In genomic region chr2:96698221-96698861, GRCh38 we compare ENCODE assay signal across 24 cellular contexts. TPM values are rescaled to one million over a fixed set of nuclear protein-coding genes. Genes with fewer than 3 reads are reported as not detected.
"Had no signal": no experiment of that assay in that cellular context is flagged by ENCODE, and none has a peak within 500 bp of the region (broad histone marks: within the 10 kb centered on the region; RNA-seq: fewer than 3 reads in every experiment).

No MANE protein-coding gene starts in this region.

- H3K27me3 Mint-ChIP-seq: activated CD4-positive, alpha-beta T cell treated with anti-CD3 and anti-CD28 coated beads, Interleukin-2, amount 10 ng/mL, durations not matched to agents 24 days and 14 days; activated naive CD8-positive, alpha-beta T cell treated with anti-CD3 and anti-CD28 coated beads for 36 hours; progenitor cell of endocrine pancreas; stimulated activated naive CD8-positive, alpha-beta T cell treated with anti-CD3 and anti-CD28 coated beads, Interleukin-15, Interleukin-2, amounts not matched to agents 100 ng/mL and 50 ng/mL, for 24 hours; T-cell had no signal

- ATAC-seq: activated CD4-positive, CD25-positive, alpha-beta regulatory T cell treated with anti-CD3 and anti-CD28 coated beads, Interleukin-2, amount 50 U/mL, for 24 hours; left lung; T-cell had no signal

- H3K27me3 ChIP-seq: cardiac muscle cell, hepatocyte, left lung, spleen, tibial artery had no signal

- H3K4me3 Mint-ChIP-seq: activated CD4-positive, alpha-beta T cell treated with anti-CD3 and anti-CD28 coated beads, Interleukin-2, amount 10 ng/mL, durations not matched to agents 24 days and 14 days; activated naive CD8-positive, alpha-beta T cell treated with anti-CD3 and anti-CD28 coated beads for 36 hours; immature natural killer cell; mesothelial cell of epicardium; natural killer cell; stimulated activated naive CD8-positive, alpha-beta T cell treated with anti-CD3 and anti-CD28 coated beads, Interleukin-15, Interleukin-2, amounts not matched to agents 100 ng/mL and 50 ng/mL, for 24 hours; T-cell; T-helper 2 cell treated with Interferon-gamma antibody and Interleukin-4, amounts not matched to agents 5 μg/mL and 100 μg/mL, for 36 hours had no signal

- H3K9me3 Mint-ChIP-seq: activated CD4-positive, alpha-beta T cell treated with anti-CD3 and anti-CD28 coated beads, Interleukin-2, amount 10 ng/mL, durations not matched to agents 24 days and 14 days; activated naive CD8-positive, alpha-beta T cell treated with anti-CD3 and anti-CD28 coated beads for 36 hours; immature natural killer cell; mesothelial cell of epicardium; natural killer cell; stimulated activated naive CD8-positive, alpha-beta T cell treated with anti-CD3 and anti-CD28 coated beads, Interleukin-15, Interleukin-2, amounts not matched to agents 100 ng/mL and 50 ng/mL, for 24 hours; T-cell; T-helper 2 cell treated with Interferon-gamma antibody and Interleukin-4, amounts not matched to agents 5 μg/mL and 100 μg/mL, for 36 hours had no signal

- H3K36me3 Mint-ChIP-seq: activated naive CD8-positive, alpha-beta T cell treated with anti-CD3 and anti-CD28 coated beads for 36 hours; natural killer cell had no signal

- DNase-seq: activated CD4-positive, alpha-beta T cell treated with anti-CD3 and anti-CD28 coated beads, Interleukin-2, amount 10 ng/mL, durations not matched to agents 24 days and 14 days; activated naive CD4-positive, alpha-beta T cell treated with Interleukin-2 at 50 U/mL for 16 hours; activated naive CD8-positive, alpha-beta T cell treated with anti-CD3 and anti-CD28 coated beads for 36 hours; activated T-cell treated with anti-CD3 and anti-CD28 coated beads, Interleukin-2, amount 50 U/mL, for 1 hour; cortex of kidney; erythroblast; glutamatergic neuron; immature natural killer cell; kidney glomerular epithelial cell; left lung; natural killer cell; spleen; stimulated activated CD4-positive, alpha-beta T cell treated with anti-CD3 and anti-CD28 coated beads, Interleukin-4, amount 100 ng/mL, for 24 hours; T-cell had no signal

- H3K27ac ChIP-seq: cardiac muscle cell, hepatocyte, left lung, spleen, tibial artery, VCaP had no signal

- H3K4me1 ChIP-seq: left lung, spleen, tibial artery had no signal

- H3K36me3 ChIP-seq: cardiac muscle cell had no signal

- H3K4me1 Mint-ChIP-seq: activated CD4-positive, alpha-beta T cell treated with anti-CD3 and anti-CD28 coated beads, Interleukin-2, amount 10 ng/mL, durations not matched to agents 24 days and 14 days; activated naive CD8-positive, alpha-beta T cell treated with anti-CD3 and anti-CD28 coated beads for 36 hours; immature natural killer cell; natural killer cell; T-cell had no signal

- H3K4me3 ChIP-seq: cardiac muscle cell, hepatocyte, left lung, lung, spleen, tibial artery had no signal

- H3K27ac Mint-ChIP-seq: activated CD4-positive, alpha-beta T cell treated with anti-CD3 and anti-CD28 coated beads, Interleukin-2, amount 10 ng/mL, durations not matched to agents 24 days and 14 days; activated naive CD8-positive, alpha-beta T cell treated with anti-CD3 and anti-CD28 coated beads for 36 hours; mesothelial cell of epicardium; natural killer cell; progenitor cell of endocrine pancreas; stimulated activated naive CD8-positive, alpha-beta T cell treated with anti-CD3 and anti-CD28 coated beads, Interleukin-15, Interleukin-2, amounts not matched to agents 100 ng/mL and 50 ng/mL, for 24 hours; T-cell; T-helper 2 cell treated with Interferon-gamma antibody and Interleukin-4, amounts not matched to agents 5 μg/mL and 100 μg/mL, for 36 hours had no signal

- H3K9me3 ChIP-seq: left lung, spleen, tibial artery had no signal

RNA-seq across cellular contexts. Expression of gene FER1L5, which starts 55.8 kb away (rescaled TPM):
- total RNA-seq: activated CD4-positive, alpha-beta T cell treated with anti-CD3 and anti-CD28 coated beads, Interleukin-2, amount 10 ng/mL, durations not matched to agents 24 days and 14 days; activated naive CD8-positive, alpha-beta T cell treated with anti-CD3 and anti-CD28 coated beads for 36 hours; natural killer cell; T-cell had no signal
- polyA plus RNA-seq: immature natural killer cell had no signal
